ENCODE assay signal across 8 cellular contexts in genomic region chr3:124467980-124468902, GRCh38.
DNase-seq lines count a peak whose midpoint lies in the region; ATAC-seq and TF ChIP-seq lines count a peak whose summit lies in the region.

No MANE protein-coding gene starts in this region.

- H3K9ac ChIP-seq in DND-41 (ENCODE audit: low read depth, low read length): no peak overlapping the region

- H3K4me1 ChIP-seq in DND-41 (ENCODE audit: insufficient read depth, low read length): no peaks in the 10 kb centered on the region
- no peaks in the 10 kb centered on the region for H3K4me1 ChIP-seq in hepatocyte (ENCODE audit: insufficient read depth)
- H3K4me1 ChIP-seq in spleen: peaks cover 0 to 6% (median 0%) of the 10 kb centered on the region in 6 donors

- H3K9me2 ChIP-seq in hepatocyte (replicated peaks; ENCODE audit: insufficient read depth): no peaks in the 10 kb centered on the region

- no peak overlapping the region for H2AFZ ChIP-seq in DND-41 (ENCODE audit: low read depth, low read length)
- no peak overlapping the region for H2AFZ ChIP-seq in hepatocyte

- intact Hi-C loops in spleen (cut with DNase I; ENCODE audit: low total_unique reads) (loop anchor here (5.0 kb wide), 1 partner anchor 451 kb away; no protein-coding TSS in a partner anchor), lower leg skin (cut with DNase I; ENCODE audit: low total_unique reads) (loop anchor here (5.0 kb wide), 1 partner anchor 116 kb away; no protein-coding TSS in a partner anchor)

- H3K4me3 ChIP-seq in DND-41 (ENCODE audit: low read depth in 1 of 2, low read length in 2 of 2) (no peak overlapping the region), hepatocyte (no peak overlapping the region), spleen (no peak overlapping the region), lower leg skin (ENCODE audit: low read depth, poor library complexity, severe bottlenecking) (no peak overlapping the region)

- TF ChIP-seq POLR2A in spleen (IDR thresholded peaks at IDR 0.05) (no peak), lower leg skin (IDR thresholded peaks at IDR 0.05) (no peak)

- H4K20me1 ChIP-seq in DND-41 (ENCODE audit: insufficient read depth, low read length) (no peaks in the 10 kb centered on the region), hepatocyte (ENCODE audit: insufficient read depth, poor library complexity, severe bottlenecking) (no peaks in the 10 kb centered on the region)

- H3K79me2 ChIP-seq in DND-41 (ENCODE audit: insufficient read depth, low read length) (no peaks in the 10 kb centered on the region), hepatocyte (no peaks in the 10 kb centered on the region)

- WGBS in hepatocyte (ENCODE audit: low lambda C conversion rate, missing lambda C conversion rate): 62% methylated on average over 10 of the region's 10 CpGs
- 56 to 64% (median 59%) methylated on average over 10 of the region's 10 CpGs for WGBS in spleen, 5 donors
- 65 to 67% methylated on average over 10 of the region's 10 CpGs for WGBS in lower leg skin, 2 donors

- TF ChIP-seq CTCF in DND-41 (IDR thresholded peaks at IDR 0.05; ENCODE audit: borderline replicate concordance, extremely low read depth, low read length, poor library complexity, severe bottlenecking): peak; percentile 95
- TF ChIP-seq CTCF in hepatocyte (IDR thresholded peaks at IDR 0.05; ENCODE audit: poor library complexity): peak; percentile 98
- peak; percentile 51 to 88 (median 77) for TF ChIP-seq CTCF in spleen (IDR thresholded peaks at IDR 0.05 in 8 of 11, conservative IDR thresholded peaks at IDR 0.05 in 3 of 11)
- peak in 1 of 3 donors; percentile 46 for TF ChIP-seq CTCF in lower leg skin (IDR thresholded peaks at IDR 0.05)

- H3K27me3 ChIP-seq in DND-41 (ENCODE audit: insufficient read depth, low read length, poor library complexity) (peaks cover 2% of the 10 kb centered on the region), hepatocyte (no peaks in the 10 kb centered on the region), spleen (replicated peaks in 1 of 7) (peaks cover 0 to 4% (median 0%) of the 10 kb centered on the region in 7 donors)

- ATAC-seq in DND-41 (ENCODE audit: insufficient read depth, low read depth): peak; percentile 80
- peak; percentile 71 for ATAC-seq in HG02943 (IDR thresholded peaks at IDR 0.05; ENCODE audit: low read depth, unreplicated experiment)

- H3K27ac ChIP-seq in DND-41 (ENCODE audit: low read length) (no peak overlapping the region), angular gyrus (ENCODE audit: low read depth, low read length) (peak overlapping the region; percentile 54), hepatocyte (no peak overlapping the region), spleen (no peak overlapping the region)

- H3K9me3 ChIP-seq in DND-41 (ENCODE audit: insufficient read depth, low read length, severe bottlenecking): no peaks in the 10 kb centered on the region
- H3K9me3 ChIP-seq in hepatocyte (ENCODE audit: low read depth): no peaks in the 10 kb centered on the region
- no peaks in the 10 kb centered on the region for H3K9me3 ChIP-seq in spleen

- no peaks in the 10 kb centered on the region for H3K36me3 ChIP-seq in DND-41 (ENCODE audit: insufficient read depth, low read length)
- no peaks in the 10 kb centered on the region for H3K36me3 ChIP-seq in hepatocyte (replicated peaks; ENCODE audit: insufficient read depth, low read depth)
- peaks cover 0 to 10% (median 0%) of the 10 kb centered on the region in 6 donors for H3K36me3 ChIP-seq in spleen

- DNase-seq in DND-41: peak; percentile 48
- peak; percentile 30 for DNase-seq in NCI-H748 (lab: John Stamatoyannopoulos, UW; ENCODE audit: unreplicated experiment)
- DNase-seq in hepatocyte (ENCODE audit: low spot score): peak; percentile 68
- no peak for DNase-seq in spleen
- DNase-seq in amniotic stem cell (lab: John Stamatoyannopoulos, UW): no peak
- DNase-seq in lower leg skin (ENCODE audit: low spot score in 2 of 2): no peak

- H3K4me2 ChIP-seq in DND-41 (ENCODE audit: insufficient read depth, low read length) (no peak overlapping the region), hepatocyte (no peak overlapping the region)

Comparison
In these comparisons a context has a peak if more than half of its experiments do, and no peak if none do; other contexts are left out.
1. DNase-seq: peak in DND-41 (single experiment), NCI-H748 (single experiment) and hepatocyte (single experiment); none in spleen (single experiment), amniotic stem cell (single experiment) and lower leg skin (0 of 2).